ENCODE assay signal across 24 cellular contexts in the genomic region with DNA sequence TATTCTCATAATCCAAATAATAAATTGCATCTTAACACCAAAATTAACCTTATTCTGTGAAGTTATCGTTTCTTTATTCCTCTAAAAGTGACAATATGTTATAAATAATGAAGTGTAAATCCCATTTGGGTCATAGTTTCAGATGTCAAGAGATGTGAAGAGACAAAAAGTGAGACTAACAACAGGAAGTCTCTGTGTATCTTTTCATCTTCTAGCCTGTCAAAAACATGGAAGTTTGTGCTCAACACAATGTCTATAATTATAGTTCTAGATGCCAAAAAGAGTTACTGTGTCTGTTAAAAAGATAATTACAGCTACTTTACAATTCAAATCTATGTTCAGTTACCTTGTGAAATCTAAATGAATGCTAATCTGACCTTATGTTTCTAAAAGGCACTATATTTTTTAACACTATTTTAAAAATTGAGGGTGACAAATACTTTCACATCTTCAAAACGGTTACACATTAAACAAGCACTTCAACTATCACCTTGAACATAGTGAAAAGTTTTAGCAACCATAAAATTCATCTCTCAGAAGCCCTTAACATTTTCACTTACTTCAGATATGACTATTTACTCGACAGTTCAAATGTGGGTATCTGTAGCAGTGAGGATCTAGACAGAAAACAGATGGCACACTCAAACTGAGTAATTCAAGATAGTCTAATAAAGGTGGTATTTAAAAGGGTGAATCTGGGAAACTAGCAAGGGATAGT.
A peak's percentile ranks its signal among the peaks of the same experiment; 100 is the strongest.
DNase-seq lines count a peak whose midpoint lies in the region; ATAC-seq and TF ChIP-seq lines count a peak whose summit lies in the region.
"Had no signal": no experiment of that assay in that cellular context is flagged by ENCODE, and none has a peak within 500 bp of the region (broad histone marks: within the 10 kb centered on the region; RNA-seq: fewer than 3 reads in every experiment).

No MANE protein-coding gene starts in this region.

- no peaks in the 10 kb centered on the region for H3K36me3 Mint-ChIP-seq in naive thymus-derived CD8-positive, alpha-beta T cell
- H3K36me3 Mint-ChIP-seq: CD8-positive, alpha-beta T cell had no signal

- no peak overlapping the region for H3K27ac Mint-ChIP-seq in naive thymus-derived CD8-positive, alpha-beta T cell
- H3K27ac Mint-ChIP-seq: activated CD4-positive, alpha-beta T cell treated with anti-CD3 and anti-CD28 coated beads, Interleukin-2, amount 10 ng/mL, durations not matched to agents 24 days and 14 days; activated naive CD4-positive, alpha-beta T cell treated with anti-CD3 and anti-CD28 coated beads for 36 hours; CD8-positive, alpha-beta T cell had no signal

- H3K27me3 Mint-ChIP-seq in naive thymus-derived CD8-positive, alpha-beta T cell, result peaks cover 0 to 3% (median 0%) of the 10 kb centered on the region in 5 donors
- H3K27me3 Mint-ChIP-seq: activated CD4-positive, alpha-beta T cell treated with anti-CD3 and anti-CD28 coated beads, Interleukin-2, amount 10 ng/mL, durations not matched to agents 24 days and 14 days had no signal

- H3K4me3 Mint-ChIP-seq in naive thymus-derived CD8-positive, alpha-beta T cell, result no peak overlapping the region
- H3K4me3 Mint-ChIP-seq: activated CD4-positive, alpha-beta T cell treated with anti-CD3 and anti-CD28 coated beads, Interleukin-2, amount 10 ng/mL, durations not matched to agents 24 days and 14 days; activated naive CD4-positive, alpha-beta T cell treated with anti-CD3 and anti-CD28 coated beads for 36 hours; CD8-positive, alpha-beta T cell had no signal

- POLR2A ChIA-PET in naive thymus-derived CD8-positive, alpha-beta T cell (lab: Charles Lee), result no interaction called here

- ATAC-seq in GM18858 (IDR thresholded peaks at IDR 0.05; ENCODE audit: unreplicated experiment), result peak; percentile 50
- peak; percentile 71 for ATAC-seq in GM21390 (IDR thresholded peaks at IDR 0.05; ENCODE audit: unreplicated experiment)
- ATAC-seq in HG02981 (IDR thresholded peaks at IDR 0.05; ENCODE audit: unreplicated experiment), result peak; percentile 81
- ATAC-seq in HG03469 (IDR thresholded peaks at IDR 0.05; ENCODE audit: unreplicated experiment), result peak; percentile 35
- ATAC-seq in naive thymus-derived CD8-positive, alpha-beta T cell, result no peak
- ATAC-seq: CD8-positive, alpha-beta T cell; gastroesophageal sphincter; left ventricle myocardium superior had no signal

- no peak for TF ChIP-seq CTCF in foreskin fibroblast (IDR thresholded peaks at IDR 0.05; ENCODE audit: low read depth, low read length)

- peaks cover 0 to 8% (median 0%) of the 10 kb centered on the region in 9 donors for H3K9me3 Mint-ChIP-seq in naive thymus-derived CD8-positive, alpha-beta T cell
- H3K9me3 Mint-ChIP-seq: activated CD4-positive, alpha-beta T cell treated with anti-CD3 and anti-CD28 coated beads, Interleukin-2, amount 10 ng/mL, durations not matched to agents 24 days and 14 days; activated naive CD4-positive, alpha-beta T cell treated with anti-CD3 and anti-CD28 coated beads for 36 hours; CD8-positive, alpha-beta T cell had no signal

- H3K4me3 ChIP-seq in foreskin fibroblast (ENCODE audit: low read depth in 1 of 2, low read length in 2 of 2), result no peak overlapping the region
- H3K4me3 ChIP-seq: gastroesophageal sphincter, HAP-1, skin epidermis, suprapubic skin had no signal

- H3K4me1 Mint-ChIP-seq in naive thymus-derived CD8-positive, alpha-beta T cell, result no peaks in the 10 kb centered on the region
- H3K4me1 Mint-ChIP-seq: activated CD4-positive, alpha-beta T cell treated with anti-CD3 and anti-CD28 coated beads, Interleukin-2, amount 10 ng/mL, durations not matched to agents 24 days and 14 days had no signal

- no peak for DNase-seq in activated effector memory CD4-positive, alpha-beta T cell treated with anti-CD3 and anti-CD28 coated beads, Interleukin-2, amount 50 U/mL, for 16 hours
- DNase-seq in foreskin fibroblast (no peak), pons (ENCODE audit: low spot score) (no peak)
- DNase-seq in naive thymus-derived CD8-positive, alpha-beta T cell, result no peak
- DNase-seq: activated CD4-positive, alpha-beta T cell treated with anti-CD3 and anti-CD28 coated beads, Interleukin-2, amount 10 ng/mL, durations not matched to agents 24 days and 14 days; activated CD8-positive, alpha-beta memory T cell treated with anti-CD3 and anti-CD28 coated beads, Interleukin-2, amount 50 U/mL, for 48 hours; activated naive CD4-positive, alpha-beta T cell treated with anti-CD3 and anti-CD28 coated beads for 36 hours; CD8-positive, alpha-beta T cell; EL; left ventricle myocardium superior; NCI-H1092; NCI-H2107; NCI-H526 treated with DMSO at 0.1 percent for 48 hours; posterior cingulate gyrus; stimulated activated CD4-positive, alpha-beta T cell treated with anti-CD3 and anti-CD28 coated beads, Interleukin-4, amount 100 ng/mL, for 24 hours; stimulated activated CD8-positive, alpha-beta memory T cell treated with anti-CD3 and anti-CD28 coated beads, Interleukin-4, amount 100 ng/mL, for 48 hours had no signal

Comparison
In these comparisons a context has a peak if more than half of its experiments do, and no peak if none do; other contexts are left out.
1. ATAC-seq: peak in GM18858 (single experiment), GM21390 (single experiment), HG02981 (single experiment) and HG03469 (single experiment); none in naive thymus-derived CD8-positive, alpha-beta T cell (0 of 2).